ENCODE assay signal across 18 cellular contexts in genomic region chr1:208163542-208163941, GRCh38.
"Had no signal": no experiment of that assay in that cellular context is flagged by ENCODE, and none has a peak within 500 bp of the region (broad histone marks: within the 10 kb centered on the region; RNA-seq: fewer than 3 reads in every experiment).

No MANE protein-coding gene starts in this region.

- H3K4me3 ChIP-seq: prostate gland, smooth muscle cell, upper lobe of right lung had no signal

- H3K27me3 ChIP-seq: upper lobe of right lung had no signal

- H3K4me1 ChIP-seq: prostate gland had no signal

- H3K36me3 ChIP-seq: prostate gland, upper lobe of right lung had no signal

- ATAC-seq: activated CD8-positive, alpha-beta T cell treated with anti-CD3 and anti-CD28 coated beads for 36 hours; activated T-helper 17 cell treated with anti-CD3 and anti-CD28 coated beads, Interleukin-2, amount 50 U/mL, for 72 hours; right cardiac atrium; stimulated activated naive CD8-positive, alpha-beta T cell treated with anti-CD3 and anti-CD28 coated beads, Interleukin-15, amount 100 ng/mL, for 72 hours; T-cell had no signal

- H3K4me2 ChIP-seq: smooth muscle cell had no signal

- H3K27ac ChIP-seq: epithelial cell of prostate, upper lobe of right lung had no signal

- DNase-seq: activated B cell treated with CpG ODN at 0.5 μM for 24 hours; activated CD4-positive, alpha-beta T cell treated with anti-CD3 and anti-CD28 coated beads for 48 hours; activated CD8-positive, alpha-beta T cell treated with anti-CD3 and anti-CD28 coated beads for 36 hours; activated naive CD4-positive, alpha-beta T cell; activated naive CD8-positive, alpha-beta T cell treated with anti-CD3 and anti-CD28 coated beads for 36 hours; activated T-cell treated with anti-CD3 and anti-CD28 coated beads, Interleukin-2, amount 50 U/mL, for 1 hour; amygdala; foreskin melanocyte; head of caudate nucleus; right cardiac atrium; stimulated activated CD4-positive, alpha-beta T cell treated with anti-CD3 and anti-CD28 coated beads, Interleukin-4, amount 100 ng/mL, for 1 hour; stimulated activated naive CD8-positive, alpha-beta T cell treated with anti-CD3 and anti-CD28 coated beads, Interleukin-15, amount 100 ng/mL, for 72 hours; T-cell; upper lobe of right lung had no signal

- H3K9me3 ChIP-seq: prostate gland, upper lobe of right lung had no signal
